In genomic region chr7:116478834-116479233, GRCh38 we compare ENCODE assay signal across 19 cellular contexts. TPM values are rescaled to one million over a fixed set of nuclear protein-coding genes. Genes with fewer than 3 reads are reported as not detected.
DNase-seq lines count a peak whose midpoint lies in the region; ATAC-seq and TF ChIP-seq lines count a peak whose summit lies in the region.
"Had no signal": no experiment of that assay in that cellular context is flagged by ENCODE, and none has a peak within 500 bp of the region (broad histone marks: within the 10 kb centered on the region; RNA-seq: fewer than 3 reads in every experiment).

No MANE protein-coding gene starts in this region.

- H3K79me2 ChIP-seq in HCT116 (ENCODE audit: insufficient read depth, low read length) (no peaks in the 10 kb centered on the region), mammary epithelial cell (ENCODE audit: insufficient read depth, low read length) (no peaks in the 10 kb centered on the region)

- TF ChIP-seq CTCF in A673 (conservative IDR thresholded peaks at IDR 0.05; ENCODE audit: low read depth, low read length) (no peak), HCT116 (IDR thresholded peaks at IDR 0.05 in 2 of 3, conservative IDR thresholded peaks at IDR 0.05 in 1 of 3; ENCODE audit: borderline replicate concordance in 1 of 3, insufficient read depth in 1 of 3, low read depth in 2 of 3, low read length in 2 of 3) (no peak), mammary epithelial cell (conservative IDR thresholded peaks at IDR 0.05 in 1 of 2, IDR thresholded peaks at IDR 0.05 in 1 of 2; ENCODE audit: extremely low read depth in 1 of 2, insufficient read depth in 1 of 2, low read depth in 1 of 2, low read length in 2 of 2) (no peak), BE2C (IDR thresholded peaks at IDR 0.05; ENCODE audit: low read depth, low read length) (no peak), heart right ventricle (IDR thresholded peaks at IDR 0.05) (no peak)

- DNase-seq in A673 (ENCODE audit: low spot score), result no peak
- DNase-seq in HCT116 (ENCODE audit: low read depth, low spot score), result no peak
- DNase-seq in SJSA1 (ENCODE audit: low read depth in 1 of 2, low spot score in 2 of 2), result no peak
- no peak for DNase-seq in mammary epithelial cell
- DNase-seq in BE2C, result no peak
- no peak for DNase-seq in heart right ventricle
- DNase-seq: ACHN, DND-41, NCI-H1694 treated with DMSO at 0.1 percent for 48 hours, NCI-H510A, NCI-H748 treated with DMSO at 0.1 percent for 48 hours, RPMI8226, SHP77 treated with DMSO at 0.1 percent for 48 hours, T-helper 17 cell had no signal

- peak overlapping the region; percentile 66 for H3K4me2 ChIP-seq in HCT116 (ENCODE audit: low read length)
- H3K4me2 ChIP-seq in mammary epithelial cell (ENCODE audit: insufficient read depth, low read depth, low read length), result no peak overlapping the region

- RAD21 ChIA-PET in HCT116 (lab: Charles Lee; ENCODE audit: low non-redundant PET in 1 of 2, low total read pairs in 2 of 2, uncharacterized antibody in 2 of 2, unreplicated experiment in 2 of 2), result no interaction called here

- dilution Hi-C loops in mammary epithelial cell (cut with HindIII; ENCODE audit: low sequenced_read_pairs), result no loop called here

- 71% methylated on average over 2 of the region's 2 CpGs for WGBS in mammary epithelial cell (ENCODE audit: low coverage, missing lambda C conversion rate)
- 86 to 88% methylated on average over 2 of the region's 2 CpGs for WGBS in heart right ventricle, 2 donors

- CTCF ChIA-PET in A673 (lab: Charles Lee), result no interaction called here
- CTCF ChIA-PET in HCT116 (lab: Charles Lee), result no interaction called here
- CTCF ChIA-PET in mammary epithelial cell (lab: Charles Lee; ENCODE audit: low non-redundant PET), result no interaction called here

- H4K20me1 ChIP-seq in HCT116 (ENCODE audit: insufficient read depth) (no peaks in the 10 kb centered on the region), mammary epithelial cell (ENCODE audit: insufficient read depth, low read length) (no peaks in the 10 kb centered on the region)

- no peak for ATAC-seq in HCT116
- ATAC-seq in GM21825 (IDR thresholded peaks at IDR 0.05; ENCODE audit: unreplicated experiment), result no peak
- ATAC-seq in heart right ventricle, result no peak
- ATAC-seq in GM18868 (IDR thresholded peaks at IDR 0.05; ENCODE audit: unreplicated experiment), result no peak
- ATAC-seq: T-helper 17 cell had no signal

- H3K9me2 ChIP-seq in HCT116 (ENCODE audit: insufficient read depth), result no peaks in the 10 kb centered on the region

- H3K4me3 ChIP-seq in A673 (ENCODE audit: low read depth, low read length, poor library complexity, severe bottlenecking) (no peak overlapping the region), HCT116 (replicated peaks in 1 of 2; ENCODE audit: low read depth in 1 of 2, low read length in 2 of 2) (no peak overlapping the region), SJSA1 (no peak overlapping the region), mammary epithelial cell (replicated peaks in 1 of 3; ENCODE audit: insufficient read depth in 1 of 3, low read depth in 2 of 3, low read length in 3 of 3) (no peak overlapping the region), BE2C (ENCODE audit: low read depth, low read length) (no peak overlapping the region), heart right ventricle (no peak overlapping the region)

- TF ChIP-seq POLR2A in HCT116 (IDR thresholded peaks at IDR 0.05; ENCODE audit: borderline replicate concordance, extremely low read depth, insufficient read depth, insufficient read length), result no peak

- H3K9ac ChIP-seq in HCT116 (ENCODE audit: low read length) (0 out of 2 replicates have a peak overlapping the region, but pooled peaks have one; percentile 44), mammary epithelial cell (ENCODE audit: insufficient read depth, low read length) (no peak overlapping the region)

- H3K27me3 ChIP-seq in A673 (replicated peaks; ENCODE audit: insufficient read depth, low read depth, low read length, poor library complexity) (no peaks in the 10 kb centered on the region), HCT116 (ENCODE audit: insufficient read depth, low read length) (no peaks in the 10 kb centered on the region), SJSA1 (replicated peaks) (no peaks in the 10 kb centered on the region), mammary epithelial cell (ENCODE audit: insufficient read depth, low read length) (no peaks in the 10 kb centered on the region), BE2C (no peaks in the 10 kb centered on the region), heart right ventricle (no peaks in the 10 kb centered on the region)

- H3K4me1 ChIP-seq in A673 (ENCODE audit: insufficient read depth, low read length, poor library complexity, severe bottlenecking) (peaks cover 2% of the 10 kb centered on the region), HCT116 (ENCODE audit: control insufficient read depth in 1 of 2, insufficient read depth in 2 of 2, low read length in 2 of 2) (peaks cover 26 to 30% of the 10 kb centered on the region in 2 experiments), SJSA1 (replicated peaks) (peaks cover 17% of the 10 kb centered on the region), mammary epithelial cell (ENCODE audit: insufficient read depth, low read length) (peaks cover 3% of the 10 kb centered on the region), BE2C (no peaks in the 10 kb centered on the region), heart right ventricle (no peaks in the 10 kb centered on the region)

- H3K27ac ChIP-seq in A673 (ENCODE audit: low read depth, low read length, poor library complexity, severe bottlenecking), result peak overlapping the region; percentile 5
- H3K27ac ChIP-seq in HCT116 (ENCODE audit: low read depth, low read length), result no peak overlapping the region
- 0 out of 2 replicates have a peak overlapping the region, but pooled peaks have one; percentile 5 for H3K27ac ChIP-seq in SJSA1
- H3K27ac ChIP-seq in mammary epithelial cell (ENCODE audit: insufficient read depth, low read depth, low read length), result no peak overlapping the region
- H3K27ac ChIP-seq in heart right ventricle, result no peak overlapping the region
- H3K27ac ChIP-seq: C4-2B had no signal

- H2AFZ ChIP-seq in HCT116 (ENCODE audit: low read depth, low read length, poor library complexity, severe bottlenecking), result no peak overlapping the region
- peak overlapping the region; percentile 46 for H2AFZ ChIP-seq in mammary epithelial cell (ENCODE audit: low read depth, low read length)

- H3K36me3 ChIP-seq in A673 (ENCODE audit: insufficient read depth, low read length, poor library complexity, severe bottlenecking) (peaks cover 14% of the 10 kb centered on the region), HCT116 (ENCODE audit: control insufficient read depth in 1 of 2, insufficient read depth in 2 of 2, low read length in 2 of 2) (no peaks in the 10 kb centered on the region), SJSA1 (no peaks in the 10 kb centered on the region), mammary epithelial cell (ENCODE audit: insufficient read depth, low read length) (no peaks in the 10 kb centered on the region), BE2C (no peaks in the 10 kb centered on the region), heart right ventricle (no peaks in the 10 kb centered on the region)

- intact Hi-C loops in A673 (cut with micrococcal nuclease; ENCODE audit: unreplicated experiment) (no loop called here), HCT116 (cut with micrococcal nuclease) (no loop called here), mammary epithelial cell (cut with micrococcal nuclease) (no loop called here), heart right ventricle (cut with DNase I) (no loop called here)

- POLR2A ChIA-PET in A673 (lab: Charles Lee; ENCODE audit: low non-redundant PET), result no interaction called here
- POLR2A ChIA-PET in HCT116 (lab: Charles Lee), result interaction anchor here (1.3 kb wide), 1 partner anchor 11 kb away, joined by 3 read pairs; no protein-coding TSS in a partner anchor

- BruUV-seq in A673 (replicated peaks; lab: Mats Ljungman, UMichigan) (no TSS peak), HCT116 (replicated peaks; lab: Mats Ljungman, UMichigan) (no TSS peak), mammary epithelial cell (replicated peaks; lab: Mats Ljungman, UMichigan) (TSS peak; percentile 96)

- TF ChIP-seq RAD21 in HCT116 (IDR thresholded peaks at IDR 0.05; ENCODE audit: low read depth), result no peak

- in situ Hi-C loops in mammary epithelial cell (cut with MboI; ENCODE audit: low sequenced_read_pairs in 2 of 2), result no loop called here

- H3K9me3 ChIP-seq in A673 (ENCODE audit: low read depth, low read length, poor library complexity, severe bottlenecking), result peaks cover 18% of the 10 kb centered on the region
- no peaks in the 10 kb centered on the region for H3K9me3 ChIP-seq in HCT116 (ENCODE audit: control insufficient read depth in 1 of 2, insufficient read depth in 1 of 2, low read depth in 1 of 2, low read length in 2 of 2)
- no peaks in the 10 kb centered on the region for H3K9me3 ChIP-seq in SJSA1 (replicated peaks)
- H3K9me3 ChIP-seq in mammary epithelial cell (replicated peaks; ENCODE audit: insufficient read depth, low read length), result peaks cover 2% of the 10 kb centered on the region
- no peaks in the 10 kb centered on the region for H3K9me3 ChIP-seq in BE2C
- peaks cover 0 to 4% (median 0%) of the 10 kb centered on the region in 11 donors for H3K9me3 ChIP-seq in heart right ventricle

TF ChIP-seq in HCT116, 20 proteins besides CTCF, POLR2A, EP300 and RAD21 (continues in another document):
- TF ChIP-seq SIN3A (IDR thresholded peaks at IDR 0.05; ENCODE audit: low read depth) (no peak), SRF (IDR thresholded peaks at IDR 0.05; ENCODE audit: low read depth) (no peak), ELF1 (IDR thresholded peaks at IDR 0.05; ENCODE audit: borderline replicate concordance, low read depth) (no peak)

RNA-seq across cellular contexts. Expression of gene CAV2, which starts 20.7 kb away (rescaled TPM):
- total RNA-seq in A673 (2021) (265 and 286 TPM in 2 replicates), HCT116 (2021; ENCODE audit: unreplicated experiment) (157 TPM), mammary epithelial cell (100 to 1,000 TPM; 253 to 385 TPM), heart right ventricle (100 to 1,000 TPM; 196 to 277 (median 244) TPM)
- polyA plus RNA-seq in HCT116 (2012), result 153 and 174 TPM in 2 replicates
- 130 and 204 TPM in 2 replicates for total RNA-seq in SJSA1 (2014; rRNA removed; shearing (Covaris generic))
- polyA plus RNA-seq in mammary epithelial cell (402 TPM), heart right ventricle (100 to 1,000 TPM in 1 of 2 donors, 10 to 100 TPM in 1; 56.3 to 136 TPM)
- polyA minus RNA-seq in mammary epithelial cell, result 674 TPM
- polyA plus RNA-seq in BE2C (2012; ENCODE audit: insufficient read depth, insufficient read length, low read depth), result not detected
- total RNA-seq: OCI-LY7 had no signal
- polyA plus RNA-seq: IgD-negative memory B cell had no signal

RNA-seq across cellular contexts. Expression of gene CAV1, which starts 46.0 kb away (rescaled TPM):
- 1,757 and 2,074 TPM in 2 replicates for total RNA-seq in A673 (2021)
- 298 TPM for total RNA-seq in HCT116 (2021; ENCODE audit: unreplicated experiment)
- 358 and 529 TPM in 2 replicates for polyA plus RNA-seq in HCT116 (2012)
- 118 and 154 TPM in 2 replicates for total RNA-seq in SJSA1 (2014; rRNA removed; shearing (Covaris generic))
- 100 to 1,000 TPM; 485 to 894 TPM for total RNA-seq in mammary epithelial cell
- polyA plus RNA-seq in mammary epithelial cell, result 1,604 TPM
- 2,169 TPM for polyA minus RNA-seq in mammary epithelial cell
- polyA plus RNA-seq in BE2C (2012; ENCODE audit: insufficient read depth, insufficient read length, low read depth), result not detected
- 100 to 1,000 TPM; 195 to 364 (median 287) TPM for total RNA-seq in heart right ventricle
- polyA plus RNA-seq in heart right ventricle, result 100 to 1,000 TPM in 1 of 2 donors, 10 to 100 TPM in 1; 93.0 to 198 TPM
- total RNA-seq: OCI-LY7 had no signal

Comparison
In these comparisons a context has a peak if more than half of its experiments do, and no peak if none do; other contexts are left out.
1. H3K27ac ChIP-seq: peak in A673 (single experiment) and SJSA1 (single experiment); none in HCT116 (single experiment), mammary epithelial cell (single experiment) and heart right ventricle (0 of 10).